Comparison of ENCODE assay signal across 8 cellular contexts in the genomic region with DNA sequence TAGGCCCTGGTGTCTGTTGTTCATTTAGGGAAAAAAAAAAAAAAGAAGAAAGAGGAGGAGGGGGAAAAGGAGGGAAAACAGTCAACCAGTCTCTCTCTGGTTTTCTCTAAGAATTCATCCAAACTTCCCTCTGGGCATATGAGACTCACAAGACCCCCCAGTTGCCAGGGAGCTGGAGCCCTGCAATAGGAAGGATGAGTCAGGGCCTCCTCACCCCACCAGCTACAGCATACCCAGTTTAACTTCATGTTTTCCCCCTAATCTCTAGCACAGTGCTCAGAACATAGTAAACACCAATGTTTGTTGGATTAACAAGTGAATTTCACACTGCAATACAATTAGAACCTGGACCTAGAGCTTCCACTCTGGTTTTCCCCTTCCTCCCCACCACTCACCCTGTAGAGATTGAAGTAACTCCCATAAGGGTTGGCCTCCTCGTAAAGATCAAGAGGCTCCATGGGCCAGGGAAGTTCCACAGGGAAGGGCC. TPM values are rescaled to one million over a fixed set of nuclear protein-coding genes. Genes with fewer than 3 reads are reported as not detected.
DNase-seq lines count a peak whose midpoint lies in the region; ATAC-seq and TF ChIP-seq lines count a peak whose summit lies in the region.

No MANE protein-coding gene starts in this region.

- no peak for DNase-seq in activated CD4-positive, CD25-positive, alpha-beta regulatory T cell (lab: John Stamatoyannopoulos, UW)
- DNase-seq in OCI-LY7 (ENCODE audit: low spot score) (no peak), NCI-H1694 treated with DMSO at 0.1 percent for 48 hours (lab: John Stamatoyannopoulos, UW) (no peak), NCI-H82 treated with DMSO at 0.1 percent for 48 hours (lab: John Stamatoyannopoulos, UW; ENCODE audit: unreplicated experiment) (no peak)

- no peak for TF ChIP-seq CTCF in OCI-LY7 (conservative IDR thresholded peaks at IDR 0.05; ENCODE audit: low read length)

- POLR2A ChIA-PET in OCI-LY7 (lab: Charles Lee), result interaction anchor here (0.7 to 1.0 kb wide), 5 partner anchors 9 to 1040 kb away, joined by 3 to 6 read pairs (median 3); no protein-coding TSS in a partner anchor

- peaks cover 12% of the 10 kb centered on the region; the same call in 1 of the 2 replicates for H3K79me2 ChIP-seq in OCI-LY7 (ENCODE audit: insufficient read depth, low read depth, low read length)

- H3K36me3 ChIP-seq in OCI-LY7 (ENCODE audit: insufficient read depth, low read length) (no peaks in the 10 kb centered on the region), esophagus (ENCODE audit: control insufficient read depth in 2 of 2, insufficient read depth in 2 of 2, low read length in 1 of 2) (no peaks in the 10 kb centered on the region), rectal smooth muscle tissue (ENCODE audit: control insufficient read depth, insufficient read depth, low read length) (no peaks in the 10 kb centered on the region)

- no peaks in the 10 kb centered on the region for H4K20me1 ChIP-seq in OCI-LY7 (ENCODE audit: insufficient read depth, low read length)

- no peaks in the 10 kb centered on the region for H3K9me2 ChIP-seq in OCI-LY7 (ENCODE audit: insufficient read depth, low read length)

- BruUV-seq in OCI-LY7 (replicated peaks; lab: Mats Ljungman, UMichigan), result TSS peak; percentile 59

- peak overlapping the region; percentile 80 for H3K27ac ChIP-seq in OCI-LY7 (ENCODE audit: low read depth, low read length, poor library complexity, severe bottlenecking)
- H3K27ac ChIP-seq in esophagus (ENCODE audit: low read depth in 2 of 2, low read length in 1 of 2), result peak overlapping the region; percentile 77 to 93
- peak overlapping the region; percentile 70 for H3K27ac ChIP-seq in rectal smooth muscle tissue (ENCODE audit: low read depth, low read length)

- peak overlapping the region; percentile 39 for H3K9ac ChIP-seq in rectal smooth muscle tissue (ENCODE audit: low read length)

- H3K27me3 ChIP-seq in esophagus (ENCODE audit: control insufficient read depth in 1 of 2, insufficient read depth in 2 of 2, low read length in 2 of 2), result no peaks in the 10 kb centered on the region
- H3K27me3 ChIP-seq in rectal smooth muscle tissue (ENCODE audit: control insufficient read depth, insufficient read depth, low read length), result no peaks in the 10 kb centered on the region

- H3K9me3 ChIP-seq in OCI-LY7 (ENCODE audit: low read length) (no peaks in the 10 kb centered on the region), esophagus (ENCODE audit: control insufficient read depth in 2 of 2, insufficient read depth in 1 of 2, low read depth in 1 of 2, low read length in 1 of 2) (no peaks in the 10 kb centered on the region)

- H3K4me3 ChIP-seq in OCI-LY7 (ENCODE audit: low read depth, low read length, poor library complexity, severe bottlenecking), result peak overlapping the region; percentile 60
- peak overlapping the region; percentile 4 to 16 for H3K4me3 ChIP-seq in esophagus (ENCODE audit: low read depth in 1 of 2, low read length in 2 of 2)
- peak overlapping the region; percentile 42 for H3K4me3 ChIP-seq in rectal smooth muscle tissue (ENCODE audit: low read length)

- CTCF ChIA-PET in OCI-LY7 (lab: Charles Lee; ENCODE audit: unreplicated experiment), result no interaction called here

- H2AFZ ChIP-seq in OCI-LY7 (ENCODE audit: low read length), result peak overlapping the region; percentile 77; the same call in 1 of the 2 replicates

- WGBS in esophagus, 2 donors, result 10 to 18% methylated on average over 1 of the region's 1 CpG

- intact Hi-C loops in OCI-LY7 (cut with micrococcal nuclease; ENCODE audit: unreplicated experiment), result loop anchor here (1.0 kb wide), 2 partner anchors 8 to 32 kb away; partner anchors contain the start of genes F11R and USF1

- peaks cover 32% of the 10 kb centered on the region for H3K4me1 ChIP-seq in OCI-LY7 (ENCODE audit: insufficient read depth, low read length, poor library complexity, severe bottlenecking)
- peaks cover 5% of the 10 kb centered on the region in 2 donors for H3K4me1 ChIP-seq in esophagus (ENCODE audit: control insufficient read depth in 2 of 2, insufficient read depth in 2 of 2, low read length in 1 of 2)
- no peaks in the 10 kb centered on the region for H3K4me1 ChIP-seq in rectal smooth muscle tissue (ENCODE audit: control insufficient read depth, insufficient read depth, low read length)

- peak overlapping the region; percentile 83 for H3K4me2 ChIP-seq in OCI-LY7 (ENCODE audit: low read length)

- ATAC-seq in activated CD4-positive, CD25-positive, alpha-beta regulatory T cell treated with anti-CD3 and anti-CD28 coated beads, Interleukin-2, amount 50 U/mL, for 24 hours, result peak; percentile 37 to 41
- ATAC-seq in GM21737 (IDR thresholded peaks at IDR 0.05; ENCODE audit: unreplicated experiment), result no peak

RNA-seq across cellular contexts. Expression of gene F11R, which starts 7.8 kb away (rescaled TPM):
- 11.7 and 13.5 TPM in 2 replicates for total RNA-seq in OCI-LY7 (2014; rRNA removed; shearing (Covaris generic))
- total RNA-seq in OCI-LY7 (2022), result 16.0 and 25.0 TPM in 2 replicates
- 10 to 100 TPM; 56.5 to 76.4 TPM for polyA plus RNA-seq in esophagus

RNA-seq across cellular contexts. Expression of gene TSTD1, which starts 25.6 kb away (rescaled TPM):
- 164 and 206 TPM in 2 replicates for total RNA-seq in OCI-LY7 (2014; rRNA removed; shearing (Covaris generic))
- total RNA-seq in OCI-LY7 (2022), result 73.4 and 89.2 TPM in 2 replicates
- polyA plus RNA-seq in esophagus, result 100 to 1,000 TPM in 1 of 2 donors, 10 to 100 TPM in 1; 92.4 to 117 TPM

RNA-seq across cellular contexts. Expression of gene USF1, which starts 32.6 kb away (rescaled TPM):
- 83.1 and 97.5 TPM in 2 replicates for total RNA-seq in OCI-LY7 (2014; rRNA removed; shearing (Covaris generic))
- total RNA-seq in OCI-LY7 (2022), result 57.6 and 60.9 TPM in 2 replicates
- 10 to 100 TPM; 37.6 to 50.1 TPM for polyA plus RNA-seq in esophagus

RNA-seq across cellular contexts. Expression of gene ARHGAP30, which starts 56.5 kb away (rescaled TPM):
- 56.2 and 62.9 TPM in 2 replicates for total RNA-seq in OCI-LY7 (2014; rRNA removed; shearing (Covaris generic))
- 86.7 and 101 TPM in 2 replicates for total RNA-seq in OCI-LY7 (2022)
- 1 to 10 TPM; 7.9 to 9.5 TPM for polyA plus RNA-seq in esophagus

RNA-seq across cellular contexts. Expression of gene ITLN2, which starts 58.5 kb away (rescaled TPM):
- not detected in 2 replicates for total RNA-seq in OCI-LY7 (2014; rRNA removed; shearing (Covaris generic))
- total RNA-seq in OCI-LY7 (2022), result not detected in 2 replicates
- polyA plus RNA-seq in esophagus, result under 1 TPM; 0.09 to 0.20 TPM

Comparison
In these comparisons a context has a peak if more than half of its experiments do, and no peak if none do; other contexts are left out.
1. H3K4me3 ChIP-seq: peak in every context shown above with its lines; median percentile 60 in OCI-LY7; 42 in rectal smooth muscle tissue; 10 in esophagus.